8 cellular contexts compared by ENCODE assay signal in genomic region chr9:125631391-125632085, GRCh38.
DNase-seq lines count a peak whose midpoint lies in the region; ATAC-seq, FAIRE-seq and TF ChIP-seq lines count a peak whose summit lies in the region.

No MANE protein-coding gene starts in this region.

- no peak for TF ChIP-seq EP300 in ovary (IDR thresholded peaks at IDR 0.05)

- peak; percentile 5 for FAIRE-seq in TTC549 (lab: Jason Lieb, UNC)

- intact Hi-C loops in esophagus squamous epithelium (cut with DNase I) (loop anchor here (5.0 to 10.0 kb wide), 2 partner anchors 69 to 197 kb away; no protein-coding TSS in a partner anchor), ovary (cut with DNase I) (loop anchor here (5.0 to 10.0 kb wide), 2 partner anchors 224 to 227 kb away; no protein-coding TSS in a partner anchor)

- DNase-seq in stimulated activated CD4-positive, alpha-beta T cell treated with anti-CD3 and anti-CD28 coated beads, Interleukin-15, amount 100 ng/mL, for 24 hours: peak; percentile 36
- no peak for DNase-seq in stimulated activated CD4-positive, alpha-beta T cell treated with anti-CD3 and anti-CD28 coated beads, Interleukin-4, amount 100 ng/mL, for 1 hour
- DNase-seq in LNCaP clone FGC (ENCODE audit: low read depth) (peak; percentile 27), esophagus squamous epithelium (lab: John Stamatoyannopoulos, UW) (no peak), ovary (no peak)

- H3K4me1 ChIP-seq in esophagus squamous epithelium (peaks cover 17 to 57% (median 24%) of the 10 kb centered on the region in 3 donors), ovary (ENCODE audit: insufficient read depth) (peaks cover 3% of the 10 kb centered on the region)

- H3K4me3 ChIP-seq in LNCaP clone FGC (ENCODE audit: low read depth, low read length) (no peak overlapping the region), esophagus squamous epithelium (no peak overlapping the region), ovary (no peak overlapping the region)

- H3K36me3 ChIP-seq in esophagus squamous epithelium (no peaks in the 10 kb centered on the region), ovary (no peaks in the 10 kb centered on the region)

- TF ChIP-seq POLR2A in esophagus squamous epithelium (IDR thresholded peaks at IDR 0.05): no peak
- TF ChIP-seq POLR2A in ovary (IDR thresholded peaks at IDR 0.05): no peak

- peak; percentile 70 for TF ChIP-seq CTCF in LNCaP clone FGC (IDR thresholded peaks at IDR 0.05; ENCODE audit: control insufficient read depth, extremely low read depth, insufficient read depth)
- TF ChIP-seq CTCF in esophagus squamous epithelium (IDR thresholded peaks at IDR 0.05): peak in 5 of 6 experiments; percentile 39 to 77 (median 56)
- peak in 2 of 3 donors; percentile 47 to 51 for TF ChIP-seq CTCF in ovary (IDR thresholded peaks at IDR 0.05)

- WGBS in esophagus squamous epithelium, 2 donors: 65 to 66% methylated on average over 6 to 7 of the region's 7 CpGs
- WGBS in ovary, 3 donors: 81 to 86% (median 84%) methylated on average over 7 of the region's 7 CpGs

- ATAC-seq in GM19463 (IDR thresholded peaks at IDR 0.05; ENCODE audit: unreplicated experiment) (no peak), GM21447 (IDR thresholded peaks at IDR 0.05; ENCODE audit: unreplicated experiment) (no peak)

- H3K27me3 ChIP-seq in esophagus squamous epithelium (no peaks in the 10 kb centered on the region), ovary (no peaks in the 10 kb centered on the region)

- no peaks in the 10 kb centered on the region for H3K9me3 ChIP-seq in esophagus squamous epithelium
- H3K9me3 ChIP-seq in ovary: no peaks in the 10 kb centered on the region

- peak overlapping the region in 1 of 4 donors; percentile 61 for H3K27ac ChIP-seq in esophagus squamous epithelium
- no peak overlapping the region for H3K27ac ChIP-seq in ovary

Comparison
In these comparisons a context has a peak if more than half of its experiments do, and no peak if none do; other contexts are left out.
1. DNase-seq: peak in stimulated activated CD4-positive, alpha-beta T cell treated with anti-CD3 and anti-CD28 coated beads, Interleukin-15, amount 100 ng/mL, for 24 hours (single experiment) and LNCaP clone FGC (single experiment); none in stimulated activated CD4-positive, alpha-beta T cell treated with anti-CD3 and anti-CD28 coated beads, Interleukin-4, amount 100 ng/mL, for 1 hour (single experiment), esophagus squamous epithelium (single experiment) and ovary (0 of 5).
2. Peak in every context shown above with its lines, with median percentiles within 50 percentile points of each other: CTCF ChIP-seq.